Comparison of ENCODE assay signal across 8 cellular contexts in the genomic region with DNA sequence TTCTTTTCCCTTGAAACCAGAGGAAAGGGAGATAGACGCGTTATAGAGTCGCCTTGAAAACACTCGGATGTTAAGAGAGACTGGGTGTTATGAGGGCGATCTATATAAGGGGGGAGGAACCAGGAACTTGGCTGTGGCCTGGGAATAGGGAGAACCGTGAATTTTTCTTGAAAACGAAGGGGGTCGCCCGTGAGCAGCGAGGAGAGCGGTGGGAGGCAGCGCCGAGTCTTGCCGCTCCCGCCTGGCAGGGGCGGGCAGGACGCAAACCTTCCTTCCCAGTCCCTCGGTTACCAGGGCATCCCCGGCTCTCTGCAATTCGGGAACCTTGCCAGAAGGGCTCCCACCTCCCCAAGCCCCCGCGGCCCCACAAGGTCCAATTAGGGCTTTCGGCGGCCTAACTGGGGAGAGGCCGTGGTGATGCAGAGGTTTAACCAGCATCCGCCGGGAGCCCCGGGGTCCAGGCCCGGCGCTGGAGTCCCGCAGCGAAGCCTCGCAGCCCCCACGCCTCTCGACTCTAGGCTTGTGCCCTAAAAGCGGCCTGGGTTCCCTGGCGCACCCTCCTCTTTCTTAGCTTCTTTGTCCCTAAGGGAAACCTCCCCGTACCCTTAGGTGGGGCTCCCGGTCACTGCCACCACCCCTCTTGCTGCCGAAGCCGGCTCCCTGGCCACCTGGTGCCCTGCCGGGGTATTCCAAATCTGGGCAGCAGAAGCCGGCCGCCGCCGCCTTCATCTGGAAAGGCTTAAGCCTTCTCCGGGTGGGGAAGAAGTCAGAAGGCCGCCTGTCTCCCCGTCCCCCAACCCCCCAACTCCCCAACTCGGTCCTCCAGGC. TPM values are rescaled to one million over a fixed set of nuclear protein-coding genes. Genes with fewer than 3 reads are reported as not detected.
DNase-seq lines count a peak whose midpoint lies in the region; ATAC-seq and TF ChIP-seq lines count a peak whose summit lies in the region.

No MANE protein-coding gene starts in this region.

- peak overlapping the region; percentile 97 for H3K4me2 ChIP-seq in GM23338

- H3K27me3 Mint-ChIP-seq in GM23338 (ENCODE audit: insufficient read depth, low read depth, poor library complexity) (peaks cover 10% of the 10 kb centered on the region), natural killer cell (ENCODE audit: low read depth in 2 of 2) (peaks cover 14 to 31% of the 10 kb centered on the region in 2 donors)

- H4K20me1 ChIP-seq in GM23338 (replicated peaks; ENCODE audit: insufficient read depth): peaks cover 7% of the 10 kb centered on the region

- no peaks in the 10 kb centered on the region; the same call in 1 of the 2 replicates for H3F3A ChIP-seq in GM23338 (replicated peaks; ENCODE audit: low read depth)

- H3K4me3 Mint-ChIP-seq in GM23338 (no peak overlapping the region; the same call in 2 of the 3 replicates), natural killer cell (peak overlapping the region; percentile 14)

- intact Hi-C loops in natural killer cell (cut with micrococcal nuclease): no loop called here

- H3K27ac Mint-ChIP-seq in GM23338 (no peak overlapping the region), natural killer cell (no peak overlapping the region)

- ATAC-seq in GM23338: peak; percentile 68
- ATAC-seq in natural killer cell: peak in 1 of 3 donors; percentile 17

- H3K36me3 Mint-ChIP-seq in GM23338 (ENCODE audit: low read depth) (no peaks in the 10 kb centered on the region), natural killer cell (no peaks in the 10 kb centered on the region)

- H2AFZ ChIP-seq in GM23338: peak overlapping the region; percentile 96

- H3K9me3 Mint-ChIP-seq in GM23338 (no peaks in the 10 kb centered on the region), natural killer cell (no peaks in the 10 kb centered on the region)

- H3K27me3 ChIP-seq in GM23338 (ENCODE audit: insufficient read depth): peaks cover 76% of the 10 kb centered on the region
- peaks cover 3% of the 10 kb centered on the region for H3K27me3 ChIP-seq in WERI-Rb-1 (ENCODE audit: insufficient read depth, low read depth, severe bottlenecking)

- H3K4me1 Mint-ChIP-seq in GM23338: peaks cover 5% of the 10 kb centered on the region
- H3K4me1 Mint-ChIP-seq in natural killer cell: no peaks in the 10 kb centered on the region

- no peak overlapping the region for H3K27ac ChIP-seq in GM23338 (ENCODE audit: low read depth)
- peak overlapping the region; percentile 53 for H3K27ac ChIP-seq in WERI-Rb-1

- H3K9me3 ChIP-seq in WERI-Rb-1 (ENCODE audit: severe bottlenecking): no peaks in the 10 kb centered on the region

- no peaks in the 10 kb centered on the region for H3K79me2 ChIP-seq in GM23338 (replicated peaks; ENCODE audit: insufficient read depth)

- H3K9me2 ChIP-seq in GM23338 (ENCODE audit: insufficient read depth): no peaks in the 10 kb centered on the region

- H3K4me3 ChIP-seq in GM23338 (peak overlapping the region; percentile 87), WERI-Rb-1 (ENCODE audit: low read depth, low read length) (peak overlapping the region; percentile 67)

- DNase-seq in ELR (ENCODE audit: low read depth) (peak; percentile 86), GM23338 (ENCODE audit: low spot score) (peak; percentile 80), NCI-H1105 treated with DMSO at 0.1 percent for 48 hours (lab: John Stamatoyannopoulos, UW) (peak; percentile 93), WERI-Rb-1 (peak; percentile 88), fibroblast of the conjunctiva (ENCODE audit: low read depth) (peak; percentile 57), natural killer cell (no peak), SHP77 (lab: John Stamatoyannopoulos, UW) (no peak)
- DNase-seq in effector CD4-positive, alpha-beta T cell: no peak

- peaks cover 11% of the 10 kb centered on the region for H3K4me1 ChIP-seq in GM23338 (ENCODE audit: insufficient read depth)

- H3K36me3 ChIP-seq in GM23338 (ENCODE audit: insufficient read depth) (no peaks in the 10 kb centered on the region), WERI-Rb-1 (no peaks in the 10 kb centered on the region)

- TF ChIP-seq CTCF in GM23338 (conservative IDR thresholded peaks at IDR 0.05; ENCODE audit: low read depth in 2 of 2) (peak; percentile 43 to 72), WERI-Rb-1 (IDR thresholded peaks at IDR 0.05; ENCODE audit: low read depth, low read length) (peak; percentile 76), natural killer cell (IDR thresholded peaks at IDR 0.05) (no peak)

TF ChIP-seq in GM23338, 12 proteins besides CTCF, POLR2A, EP300 and RAD21:
- TF ChIP-seq STAT1 (IDR thresholded peaks at IDR 0.05; ENCODE audit: unreplicated experiment): no peak
- no peak for TF ChIP-seq ZNF331 (CRISPR knock-in tag; IDR thresholded peaks at IDR 0.05; ENCODE audit: low read depth)
- TF ChIP-seq, protein P1, sequence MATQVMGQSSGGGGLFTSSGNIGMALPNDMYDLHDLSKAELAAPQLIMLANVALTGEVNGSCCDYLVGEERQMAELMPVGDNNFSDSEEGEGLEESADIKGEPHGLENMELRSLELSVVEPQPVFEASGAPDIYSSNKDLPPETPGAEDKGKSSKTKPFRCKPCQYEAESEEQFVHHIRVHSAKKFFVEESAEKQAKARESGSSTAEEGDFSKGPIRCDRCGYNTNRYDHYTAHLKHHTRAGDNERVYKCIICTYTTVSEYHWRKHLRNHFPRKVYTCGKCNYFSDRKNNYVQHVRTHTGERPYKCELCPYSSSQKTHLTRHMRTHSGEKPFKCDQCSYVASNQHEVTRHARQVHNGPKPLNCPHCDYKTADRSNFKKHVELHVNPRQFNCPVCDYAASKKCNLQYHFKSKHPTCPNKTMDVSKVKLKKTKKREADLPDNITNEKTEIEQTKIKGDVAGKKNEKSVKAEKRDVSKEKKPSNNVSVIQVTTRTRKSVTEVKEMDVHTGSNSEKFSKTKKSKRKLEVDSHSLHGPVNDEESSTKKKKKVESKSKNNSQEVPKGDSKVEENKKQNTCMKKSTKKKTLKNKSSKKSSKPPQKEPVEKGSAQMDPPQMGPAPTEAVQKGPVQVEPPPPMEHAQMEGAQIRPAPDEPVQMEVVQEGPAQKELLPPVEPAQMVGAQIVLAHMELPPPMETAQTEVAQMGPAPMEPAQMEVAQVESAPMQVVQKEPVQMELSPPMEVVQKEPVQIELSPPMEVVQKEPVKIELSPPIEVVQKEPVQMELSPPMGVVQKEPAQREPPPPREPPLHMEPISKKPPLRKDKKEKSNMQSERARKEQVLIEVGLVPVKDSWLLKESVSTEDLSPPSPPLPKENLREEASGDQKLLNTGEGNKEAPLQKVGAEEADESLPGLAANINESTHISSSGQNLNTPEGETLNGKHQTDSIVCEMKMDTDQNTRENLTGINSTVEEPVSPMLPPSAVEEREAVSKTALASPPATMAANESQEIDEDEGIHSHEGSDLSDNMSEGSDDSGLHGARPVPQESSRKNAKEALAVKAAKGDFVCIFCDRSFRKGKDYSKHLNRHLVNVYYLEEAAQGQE (IDR thresholded peaks at IDR 0.05; ENCODE audit: unreplicated experiment): no peak
- TF ChIP-seq ZNF114 (CRISPR knock-in tag; IDR thresholded peaks at IDR 0.05): no peak
- TF ChIP-seq, protein P2, sequence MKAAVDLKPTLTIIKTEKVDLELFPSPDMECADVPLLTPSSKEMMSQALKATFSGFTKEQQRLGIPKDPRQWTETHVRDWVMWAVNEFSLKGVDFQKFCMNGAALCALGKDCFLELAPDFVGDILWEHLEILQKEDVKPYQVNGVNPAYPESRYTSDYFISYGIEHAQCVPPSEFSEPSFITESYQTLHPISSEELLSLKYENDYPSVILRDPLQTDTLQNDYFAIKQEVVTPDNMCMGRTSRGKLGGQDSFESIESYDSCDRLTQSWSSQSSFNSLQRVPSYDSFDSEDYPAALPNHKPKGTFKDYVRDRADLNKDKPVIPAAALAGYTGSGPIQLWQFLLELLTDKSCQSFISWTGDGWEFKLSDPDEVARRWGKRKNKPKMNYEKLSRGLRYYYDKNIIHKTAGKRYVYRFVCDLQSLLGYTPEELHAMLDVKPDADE (IDR thresholded peaks at IDR 0.05): no peak
- TF ChIP-seq EZH2 (IDR thresholded peaks at IDR 0.05; ENCODE audit: low read depth, unreplicated experiment): no peak
- no peak; the same call in 1 of the 2 replicates for TF ChIP-seq CREB1 (CRISPR knock-in tag; IDR thresholded peaks at IDR 0.05; ENCODE audit: low read depth)
- TF ChIP-seq NANOG (IDR thresholded peaks at IDR 0.05; ENCODE audit: borderline replicate concordance): no peak
TF ChIP-seq in GM23338: peak in this region for 0.

RNA-seq across cellular contexts. Expression of a gene that starts 0.7 kb away (rescaled TPM):
- total RNA-seq in GM23338 (2014; rRNA removed; shearing (Covaris generic)): 7.1 and 8.7 TPM in 2 replicates
- 2.4 and 2.7 TPM in 2 replicates for polyA plus RNA-seq in GM23338 (2016; fragmentation: Nextera tagmentation; extraction: Ambion mirVana)
- total RNA-seq in natural killer cell: not detected

Comparison
In these comparisons a context has a peak if more than half of its experiments do, and no peak if none do; other contexts are left out.
1. DNase-seq: peak in ELR (single experiment), GM23338 (single experiment), NCI-H1105 treated with DMSO at 0.1 percent for 48 hours (single experiment), WERI-Rb-1 (single experiment) and fibroblast of the conjunctiva (single experiment); none in natural killer cell (single experiment), effector CD4-positive, alpha-beta T cell (single experiment) and SHP77 (0 of 2).